Comparison of ENCODE assay signal across 2 cellular contexts in the genomic region with DNA sequence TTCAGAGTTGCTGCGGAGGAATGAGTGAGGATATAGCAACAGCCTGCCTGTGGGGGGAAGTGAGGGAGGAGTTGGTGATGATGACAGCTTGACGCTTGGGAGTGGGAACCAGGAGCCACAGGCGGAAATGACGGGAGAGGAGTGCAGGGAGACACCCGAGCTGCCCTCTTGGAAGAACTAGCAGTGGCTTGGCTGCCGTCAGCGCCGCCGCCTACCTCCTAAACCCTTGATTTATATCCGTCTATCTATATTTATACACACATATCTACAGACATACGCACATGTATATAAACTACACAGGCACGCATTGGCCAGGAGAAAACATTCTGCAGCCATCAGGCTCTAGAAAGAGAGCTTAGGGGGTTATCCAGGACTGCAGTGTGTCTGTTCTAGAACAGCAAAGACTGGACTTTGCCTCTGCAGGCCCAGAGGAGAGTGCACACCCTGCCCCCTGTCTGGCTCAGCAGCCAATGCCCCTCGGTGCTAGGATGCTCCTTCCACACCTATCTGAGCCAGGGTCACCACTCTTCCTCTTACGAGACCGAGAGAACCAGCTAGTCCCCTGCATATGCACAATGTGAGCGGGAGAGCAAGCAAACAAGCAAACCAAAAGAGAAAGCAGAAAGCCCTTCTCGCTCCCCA.
A peak's percentile ranks its signal among the peaks of the same experiment; 100 is the strongest.
TF ChIP-seq lines count a peak whose summit lies in the region.

No MANE protein-coding gene starts in this region.

TF ChIP-seq in K562, 482 proteins besides CTCF, POLR2A, EP300 and RAD21:
- TF ChIP-seq PHB2 (IDR thresholded peaks at IDR 0.05; ENCODE audit: low read depth) = no peak
- TF ChIP-seq SPI1 (IDR thresholded peaks at IDR 0.05; ENCODE audit: borderline replicate concordance, low read depth, low read length) = 0 out of 2 replicates have a peak, but pooled peaks have one; percentile 18
- TF ChIP-seq SRSF3 (IDR thresholded peaks at IDR 0.05; ENCODE audit: insufficient read depth, low read length) = no peak
- peak; percentile 41 for TF ChIP-seq CREM (IDR thresholded peaks at IDR 0.05; ENCODE audit: low read depth)
- peak; percentile 32; the same call in 1 of the 2 replicates for TF ChIP-seq GABPA (tag; conservative IDR thresholded peaks at IDR 0.05; ENCODE audit: low read depth)
- TF ChIP-seq MEIS2 (IDR thresholded peaks at IDR 0.05; ENCODE audit: partially characterized antibody) = peak; percentile 31
- no peak for TF ChIP-seq POLR2AphosphoS5 (IDR thresholded peaks at IDR 0.05; ENCODE audit: control insufficient read depth, insufficient read depth, low read depth, low read length)
TF ChIP-seq in K562: peak in this region for 4.

TF ChIP-seq in HepG2, 621 proteins besides CTCF, POLR2A, EP300 and RAD21:
- TF ChIP-seq, protein P1, sequence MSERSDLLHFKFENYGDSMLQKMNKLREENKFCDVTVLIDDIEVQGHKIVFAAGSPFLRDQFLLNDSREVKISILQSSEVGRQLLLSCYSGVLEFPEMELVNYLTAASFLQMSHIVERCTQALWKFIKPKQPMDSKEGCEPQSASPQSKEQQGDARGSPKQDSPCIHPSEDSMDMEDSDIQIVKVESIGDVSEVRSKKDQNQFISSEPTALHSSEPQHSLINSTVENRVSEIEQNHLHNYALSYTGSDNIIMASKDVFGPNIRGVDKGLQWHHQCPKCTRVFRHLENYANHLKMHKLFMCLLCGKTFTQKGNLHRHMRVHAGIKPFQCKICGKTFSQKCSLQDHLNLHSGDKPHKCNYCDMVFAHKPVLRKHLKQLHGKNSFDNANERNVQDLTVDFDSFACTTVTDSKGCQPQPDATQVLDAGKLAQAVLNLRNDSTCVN (CRISPR knock-in tag; IDR thresholded peaks at IDR 0.05; ENCODE audit: borderline replicate concordance) = peak; percentile 88
- no peak for TF ChIP-seq KLF11 (CRISPR knock-in tag; IDR thresholded peaks at IDR 0.05)
- no peak for TF ChIP-seq ZFP90 (CRISPR knock-in tag; IDR thresholded peaks at IDR 0.05; ENCODE audit: borderline replicate concordance)
